In the genomic region with DNA sequence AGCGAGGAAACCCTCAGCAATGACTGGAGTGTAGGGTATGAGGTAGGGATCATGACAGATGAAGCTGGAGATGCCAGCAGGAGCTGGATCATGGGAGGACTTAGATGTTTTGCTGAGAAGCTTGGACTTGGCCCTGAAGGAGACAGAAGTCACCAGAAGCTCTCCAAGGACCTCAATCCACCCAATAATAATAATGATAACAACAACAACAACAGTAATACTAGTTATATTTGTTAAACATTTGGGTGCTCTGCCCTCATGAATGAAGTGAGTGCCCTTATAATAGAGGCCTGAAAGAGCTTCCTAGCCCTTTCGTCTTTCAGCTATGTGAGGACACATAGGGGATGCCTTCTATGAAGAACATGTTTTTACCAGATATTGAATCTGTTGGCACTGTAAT, we compare ENCODE assay signal across 28 cellular contexts.
"Had no signal": no experiment of that assay in that cellular context is flagged by ENCODE, and none has a peak within 500 bp of the region (broad histone marks: within the 10 kb centered on the region; RNA-seq: fewer than 3 reads in every experiment).

No MANE protein-coding gene starts in this region.

- H3K9ac ChIP-seq: parathyroid adenoma had no signal

- H3K4me3 Mint-ChIP-seq: naive thymus-derived CD8-positive, alpha-beta T cell; natural killer cell treated with Interleukin-12 subunit alpha and Interleukin-12 subunit beta and Interleukin-15 and Interleukin-18, amount 100 ng/mL, for 72 hours; nephron progenitor cell; neural crest cell; stimulated activated effector memory CD8-positive, alpha-beta T cell treated with anti-CD3 and anti-CD28 coated beads, Interleukin-12 subunit alpha, Interleukin-12 subunit beta, amount 100 ng/mL, for 72 hours; stimulated activated naive B cell treated with anti-CD40 and anti-IgM and Interleukin-4, amounts not matched to agents 10 μg/mL and 1 μg/mL and 100 μg/mL, for 72 hours; stimulated activated naive CD8-positive, alpha-beta T cell treated with anti-CD3 and anti-CD28 coated beads, Interleukin-15, Interleukin-2, amounts not matched to agents 100 ng/mL and 50 ng/mL, for 24 hours; type B pancreatic cell had no signal

- H3K36me3 ChIP-seq: ovary, right lobe of liver, sigmoid colon, stomach, thoracic aorta, thyroid gland, tibial nerve, upper lobe of right lung, uterus had no signal

- H2AFZ ChIP-seq: parathyroid adenoma had no signal

- ATAC-seq: naive thymus-derived CD8-positive, alpha-beta T cell; natural killer cell treated with Interleukin-12 subunit alpha and Interleukin-12 subunit beta and Interleukin-15 and Interleukin-18, amount 100 ng/mL, for 72 hours; psoas muscle; right lobe of liver; stimulated activated effector memory CD8-positive, alpha-beta T cell treated with anti-CD3 and anti-CD28 coated beads, Interleukin-12 subunit alpha, Interleukin-12 subunit beta, amount 100 ng/mL, for 72 hours; stimulated activated naive B cell treated with anti-CD40 and anti-IgM and Interleukin-4, amounts not matched to agents 10 μg/mL and 1 μg/mL and 100 μg/mL, for 72 hours; upper lobe of right lung had no signal

- H3K4me1 Mint-ChIP-seq: naive thymus-derived CD8-positive, alpha-beta T cell; stimulated activated effector memory CD8-positive, alpha-beta T cell treated with anti-CD3 and anti-CD28 coated beads, Interleukin-12 subunit alpha, Interleukin-12 subunit beta, amount 100 ng/mL, for 72 hours; stimulated activated naive B cell treated with anti-CD40 and anti-IgM and Interleukin-4, amounts not matched to agents 10 μg/mL and 1 μg/mL and 100 μg/mL, for 72 hours had no signal

- H3K27ac ChIP-seq: ovary, parathyroid adenoma, psoas muscle, right lobe of liver, sigmoid colon, stomach, thoracic aorta, thyroid gland, tibial nerve, upper lobe of right lung, uterus had no signal

- DNase-seq: naive thymus-derived CD8-positive, alpha-beta T cell; nephron progenitor cell; occipital lobe; ovary; psoas muscle; right cardiac atrium; right lobe of liver; sigmoid colon; small intestine; stimulated activated CD4-positive, alpha-beta T cell treated with anti-CD3 and anti-CD28 coated beads, Interleukin-15, amount 100 ng/mL, for 24 hours; stimulated activated CD4-positive, alpha-beta T cell treated with anti-CD3 and anti-CD28 coated beads, Interleukin-2, amount 100 ng/mL, for 24 hours; stimulated activated CD4-positive, alpha-beta T cell treated with anti-CD3 and anti-CD28 coated beads, Interleukin-2, amount 100 ng/mL, for 48 hours; stimulated activated CD4-positive, alpha-beta T cell treated with anti-CD3 and anti-CD28 coated beads, Interleukin-4, amount 100 ng/mL, for 24 hours; stimulated activated naive B cell treated with anti-CD40 and anti-IgM and Interleukin-4, amounts not matched to agents 10 μg/mL and 1 μg/mL and 100 μg/mL, for 72 hours; stimulated activated naive CD4-positive, alpha-beta T cell treated with Interleukin-2 at 50 U/mL for 16 hours; stomach; thyroid gland; upper lobe of right lung; uterus had no signal

- H3K4me1 ChIP-seq: right lobe of liver, thyroid gland, uterus had no signal

- H3K9me3 Mint-ChIP-seq: stimulated activated naive CD8-positive, alpha-beta T cell treated with anti-CD3 and anti-CD28 coated beads, Interleukin-15, Interleukin-2, amounts not matched to agents 100 ng/mL and 50 ng/mL, for 24 hours; type B pancreatic cell had no signal

- H3K9me3 ChIP-seq: ovary, psoas muscle, right lobe of liver, sigmoid colon, thoracic aorta, thyroid gland, upper lobe of right lung, uterus had no signal

- H3K4me3 ChIP-seq: ovary, psoas muscle, right lobe of liver, sigmoid colon, stomach, thoracic aorta, thyroid gland, tibial nerve, upper lobe of right lung, uterus had no signal

- H3K27me3 ChIP-seq: ovary, right lobe of liver, sigmoid colon, stomach, thyroid gland, tibial nerve, upper lobe of right lung, uterus had no signal

- H3K27ac Mint-ChIP-seq: naive thymus-derived CD8-positive, alpha-beta T cell; natural killer cell treated with Interleukin-12 subunit alpha and Interleukin-12 subunit beta and Interleukin-15 and Interleukin-18, amount 100 ng/mL, for 72 hours; nephron progenitor cell; progenitor cell of endocrine pancreas; stimulated activated effector memory CD8-positive, alpha-beta T cell treated with anti-CD3 and anti-CD28 coated beads, Interleukin-12 subunit alpha, Interleukin-12 subunit beta, amount 100 ng/mL, for 72 hours; stimulated activated naive B cell treated with anti-CD40 and anti-IgM and Interleukin-4, amounts not matched to agents 10 μg/mL and 1 μg/mL and 100 μg/mL, for 72 hours; stimulated activated naive CD8-positive, alpha-beta T cell treated with anti-CD3 and anti-CD28 coated beads, Interleukin-15, Interleukin-2, amounts not matched to agents 100 ng/mL and 50 ng/mL, for 24 hours; type B pancreatic cell had no signal

- H3K27me3 Mint-ChIP-seq: stimulated activated naive CD8-positive, alpha-beta T cell treated with anti-CD3 and anti-CD28 coated beads, Interleukin-15, Interleukin-2, amounts not matched to agents 100 ng/mL and 50 ng/mL, for 24 hours; type B pancreatic cell had no signal

- H3K36me3 Mint-ChIP-seq: naive thymus-derived CD8-positive, alpha-beta T cell; natural killer cell treated with Interleukin-12 subunit alpha and Interleukin-12 subunit beta and Interleukin-15 and Interleukin-18, amount 100 ng/mL, for 72 hours; stimulated activated effector memory CD8-positive, alpha-beta T cell treated with anti-CD3 and anti-CD28 coated beads, Interleukin-12 subunit alpha, Interleukin-12 subunit beta, amount 100 ng/mL, for 72 hours; stimulated activated naive B cell treated with anti-CD40 and anti-IgM and Interleukin-4, amounts not matched to agents 10 μg/mL and 1 μg/mL and 100 μg/mL, for 72 hours; type B pancreatic cell had no signal

- H3K79me2 ChIP-seq: parathyroid adenoma had no signal
